9 cellular contexts compared by ENCODE assay signal in genomic region chrX:9995855-9996339, GRCh38. TPM values are rescaled to one million over a fixed set of nuclear protein-coding genes. Genes with fewer than 3 reads are reported as not detected.
DNase-seq lines count a peak whose midpoint lies in the region; ATAC-seq and TF ChIP-seq lines count a peak whose summit lies in the region.
"Had no signal": no experiment of that assay in that cellular context is flagged by ENCODE, and none has a peak within 500 bp of the region (broad histone marks: within the 10 kb centered on the region; RNA-seq: fewer than 3 reads in every experiment).

No MANE protein-coding gene starts in this region.

- no peak overlapping the region for H3K4me3 Mint-ChIP-seq in activated B cell treated with CpG ODN at 0.5 μM for 24 hours
- H3K4me3 Mint-ChIP-seq: activated naive CD4-positive, alpha-beta T cell treated with anti-CD3 and anti-CD28 coated beads, Interleukin-2, amount 50 U/mL, for 24 hours had no signal

- 4% methylated on average over 18 of the region's 18 CpGs for WGBS in GM23248 (ENCODE audit: low coverage in 1 of 2, low lambda C conversion rate in 2 of 2, missing lambda C conversion rate in 2 of 2), 2 experiments

- TF ChIP-seq POLR2A in breast epithelium (IDR thresholded peaks at IDR 0.05) = no peak

- no peaks in the 10 kb centered on the region for H4K20me1 ChIP-seq in GM23248 (ENCODE audit: insufficient read depth)

- no peak overlapping the region for H3K27ac Mint-ChIP-seq in activated B cell treated with CpG ODN at 0.5 μM for 24 hours
- H3K27ac Mint-ChIP-seq: activated naive CD4-positive, alpha-beta T cell treated with anti-CD3 and anti-CD28 coated beads, Interleukin-2, amount 50 U/mL, for 24 hours had no signal

- in situ Hi-C loops in GM23248 (cut with MboI) = loop anchor here (5.0 kb wide), 1 partner anchor 116 kb away; no protein-coding TSS in a partner anchor

- TF ChIP-seq CTCF in activated B cell treated with CpG ODN at 0.5 μM for 24 hours (IDR thresholded peaks at IDR 0.05) (peak; percentile 76), breast epithelium (IDR thresholded peaks at IDR 0.05) (peak; percentile 94 to 98 (median 97))

- H3F3A ChIP-seq in GM23248 (ENCODE audit: insufficient read depth) = no peaks in the 10 kb centered on the region

- intact Hi-C loops in activated B cell treated with CpG ODN at 0.5 μM for 24 hours (cut with micrococcal nuclease) = loop anchor here (1.0 to 5.0 kb wide), 6 partner anchors 15 to 123 kb away; no protein-coding TSS in a partner anchor
- intact Hi-C loops in breast epithelium (cut with DNase I; ENCODE audit: low total_unique reads) = loop anchor here (5.0 kb wide), 1 partner anchor 121 kb away; no protein-coding TSS in a partner anchor

- H3K27ac ChIP-seq in GM23248 (no peak overlapping the region), breast epithelium (no peak overlapping the region)

- no peaks in the 10 kb centered on the region for H3K79me2 ChIP-seq in GM23248 (ENCODE audit: insufficient read depth)

- CTCF ChIA-PET in activated B cell treated with CpG ODN at 0.5 μM for 24 hours (lab: Charles Lee) = interaction anchor here (0.7 to 6.0 kb wide), 6 partner anchors 16 to 123 kb away, joined by 3 to 73 read pairs (median 5); no protein-coding TSS in a partner anchor

- no peaks in the 10 kb centered on the region for H3K27me3 Mint-ChIP-seq in activated B cell treated with CpG ODN at 0.5 μM for 24 hours
- H3K27me3 Mint-ChIP-seq: activated naive CD4-positive, alpha-beta T cell treated with anti-CD3 and anti-CD28 coated beads, Interleukin-2, amount 50 U/mL, for 24 hours had no signal

- H3K27me3 ChIP-seq in GM23248 (replicated peaks; ENCODE audit: insufficient read depth) (no peaks in the 10 kb centered on the region), breast epithelium (peaks cover 0 to 10% of the 10 kb centered on the region in 2 donors)

- H3K4me3 ChIP-seq in GM23248 (peak overlapping the region; percentile 34; the same call in 1 of the 2 replicates), breast epithelium (no peak overlapping the region)

- no peak overlapping the region for H3K4me2 ChIP-seq in GM23248 (ENCODE audit: unreplicated experiment)

- no peaks in the 10 kb centered on the region for H3K4me1 ChIP-seq in GM23248 (ENCODE audit: insufficient read depth)
- no peaks in the 10 kb centered on the region for H3K4me1 ChIP-seq in breast epithelium

- POLR2A ChIA-PET in activated B cell treated with CpG ODN at 0.5 μM for 24 hours (lab: Charles Lee) = interaction anchor here (2.2 to 5.4 kb wide), 3 partner anchors 16 to 122 kb away, joined by 13 to 38 read pairs (median 16); no protein-coding TSS in a partner anchor

- H3K9me3 Mint-ChIP-seq in activated B cell treated with CpG ODN at 0.5 μM for 24 hours = no peaks in the 10 kb centered on the region
- H3K9me3 Mint-ChIP-seq: activated naive CD4-positive, alpha-beta T cell treated with anti-CD3 and anti-CD28 coated beads, Interleukin-2, amount 50 U/mL, for 24 hours had no signal

- no peak overlapping the region for H3K9ac ChIP-seq in GM23248

- DNase-seq in DMS114 treated with DMSO at 0.1 percent for 48 hours (lab: John Stamatoyannopoulos, UW; ENCODE audit: unreplicated experiment) (peak; percentile 27), GM23248 (peak; percentile 85), NCI-H146 (lab: John Stamatoyannopoulos, UW) (peak; percentile 76), activated B cell treated with CpG ODN at 0.5 μM for 24 hours (peak; percentile 66), breast epithelium (ENCODE audit: low spot score in 2 of 2) (peak; percentile 70 to 84), islet precursor cell (peak; percentile 80)
- DNase-seq in stimulated activated CD4-positive, alpha-beta T cell treated with anti-CD3 and anti-CD28 coated beads, Interleukin-1b, Interleukin-23, amount 100 ng/mL, for 4 hours (ENCODE audit: low read depth in 2 of 2) = peak; percentile 71 to 80

- H3K9me3 ChIP-seq in GM23248 (ENCODE audit: low read depth) = no peaks in the 10 kb centered on the region
- H3K9me3 ChIP-seq in breast epithelium = no peaks in the 10 kb centered on the region

- H3K9me2 ChIP-seq in GM23248 (ENCODE audit: insufficient read depth) = no peaks in the 10 kb centered on the region

- H2AFZ ChIP-seq in GM23248 = no peak overlapping the region; the same call in 1 of the 2 replicates

- ATAC-seq in activated B cell treated with CpG ODN at 0.5 μM for 24 hours (ENCODE audit: low read depth) (peak; percentile 77), HG02610 (IDR thresholded peaks at IDR 0.05; ENCODE audit: unreplicated experiment) (no peak)

- H3K36me3 ChIP-seq in GM23248 (ENCODE audit: low read depth) (no peaks in the 10 kb centered on the region), breast epithelium (no peaks in the 10 kb centered on the region)

- peaks cover 12% of the 10 kb centered on the region for H3K4me1 Mint-ChIP-seq in activated B cell treated with CpG ODN at 0.5 μM for 24 hours

- no peaks in the 10 kb centered on the region for H3K36me3 Mint-ChIP-seq in activated B cell treated with CpG ODN at 0.5 μM for 24 hours (ENCODE audit: low read depth)
- H3K36me3 Mint-ChIP-seq: activated naive CD4-positive, alpha-beta T cell treated with anti-CD3 and anti-CD28 coated beads, Interleukin-2, amount 50 U/mL, for 24 hours had no signal

RNA-seq across cellular contexts. Expression of gene CLDN34, which starts 28.7 kb away (rescaled TPM):
- total RNA-seq in GM23248 (2014; rRNA removed; shearing (Covaris generic)) = not detected in 2 replicates
- polyA plus RNA-seq in GM23248 (2016; fragmentation: Nextera tagmentation; extraction: Ambion mirVana) = not detected in 2 replicates
- not detected in 2 replicates for total RNA-seq in activated B cell treated with CpG ODN at 0.5 μM for 24 hours
- total RNA-seq in breast epithelium = under 1 TPM in 1 of 3 donors, not detected in 2; 0.98 TPM

Comparison
In these comparisons a context has a peak if more than half of its experiments do, and no peak if none do; other contexts are left out.
1. DNase-seq: peak in every context shown above with its lines; median percentile 85 in GM23248; 80 in islet precursor cell; 77 in breast epithelium; 76 in NCI-H146; 76 in stimulated activated CD4-positive, alpha-beta T cell treated with anti-CD3 and anti-CD28 coated beads, Interleukin-1b, Interleukin-23, amount 100 ng/mL, for 4 hours; 66 in activated B cell treated with CpG ODN at 0.5 μM for 24 hours; 27 in DMS114 treated with DMSO at 0.1 percent for 48 hours.